In genomic region chr11:74685338-74685737, GRCh38 we compare ENCODE assay signal across 22 cellular contexts. TPM values are rescaled to one million over a fixed set of nuclear protein-coding genes. Genes with fewer than 3 reads are reported as not detected.
A peak's percentile ranks its signal among the peaks of the same experiment; 100 is the strongest.
DNase-seq lines count a peak whose midpoint lies in the region; ATAC-seq, FAIRE-seq and TF ChIP-seq lines count a peak whose summit lies in the region.
"Had no signal": no experiment of that assay in that cellular context is flagged by ENCODE, and none has a peak within 500 bp of the region (broad histone marks: within the 10 kb centered on the region; RNA-seq: fewer than 3 reads in every experiment).

No MANE protein-coding gene starts in this region.

- H3K9me3 Mint-ChIP-seq in type B pancreatic cell: no peaks in the 10 kb centered on the region
- H3K9me3 Mint-ChIP-seq: CD8-positive, alpha-beta T cell; GM23338; H9 had no signal

- H4K5ac ChIP-seq in IMR-90 (ENCODE audit: low read depth, low read length) (no peak overlapping the region), H1 (ENCODE audit: insufficient read length, low read depth, low read length) (no peak overlapping the region)

- H3K4ac ChIP-seq in IMR-90 (ENCODE audit: low read depth, low read length) (no peak overlapping the region), H1 (replicated peaks; ENCODE audit: insufficient read length, low read depth, low read length) (no peak overlapping the region)

- no peak for TF ChIP-seq POLR2A in A549 (IDR thresholded peaks at IDR 0.05; ENCODE audit: low read length)
- no peak for TF ChIP-seq POLR2A in IMR-90 (IDR thresholded peaks at IDR 0.05; ENCODE audit: low read depth, low read length)
- no peak for TF ChIP-seq POLR2A in H1 (IDR thresholded peaks at IDR 0.05; ENCODE audit: control extremely low read depth in 1 of 2, low read depth in 2 of 2, low read length in 2 of 2)

- FAIRE-seq in A549 (lab: Jason Lieb, UNC) (no peak), H1 (lab: Jason Lieb, UNC) (no peak)
- FAIRE-seq: A204.1, D721Med, G401.6, GM12892, GM19239 had no signal

- DNase-seq in A549 (ENCODE audit: low read depth in 1 of 2, low spot score in 1 of 2): no peak
- no peak for DNase-seq in IMR-90
- DNase-seq in H1 (ENCODE audit: low read depth in 1 of 2, low spot score in 2 of 2): no peak
- DNase-seq in type B pancreatic cell (ENCODE audit: extremely low spot score, unreplicated experiment): no peak
- DNase-seq in GF-D8 (lab: John Stamatoyannopoulos, UW): no peak
- no peak for DNase-seq in GM23248
- DNase-seq: CD8-positive, alpha-beta T cell; COR-L47; DMS153; DMS79 treated with DMSO at 0.1 percent for 48 hours; EL; H9 had no signal

- no peak for TF ChIP-seq EP300 in A549 (IDR thresholded peaks at IDR 0.05)
- TF ChIP-seq EP300 in H1 (IDR thresholded peaks at IDR 0.05; ENCODE audit: borderline replicate concordance in 1 of 2, low read depth in 2 of 2, low read length in 2 of 2): no peak

- H3K4me1 Mint-ChIP-seq in type B pancreatic cell (ENCODE audit: unreplicated experiment): no peaks in the 10 kb centered on the region

- H3K4me3 Mint-ChIP-seq in type B pancreatic cell: peak overlapping the region; percentile 5
- H3K4me3 Mint-ChIP-seq: CD8-positive, alpha-beta T cell; GM23338; H9 had no signal

- H2BK120ac ChIP-seq in IMR-90 (ENCODE audit: low read depth, low read length) (no peak overlapping the region), H1 (replicated peaks; ENCODE audit: low read depth, low read length) (no peak overlapping the region)

- H4K8ac ChIP-seq in IMR-90 (ENCODE audit: low read depth in 2 of 2, low read length in 2 of 2) (no peak overlapping the region), H1 (ENCODE audit: extremely low read depth, insufficient read depth, low read length) (no peak overlapping the region)

- H3K27ac ChIP-seq in A549 (peak overlapping the region in 1 of 2 experiments; percentile 88; a peak in 3 of 6 replicates), IMR-90 (ENCODE audit: insufficient read depth, low read length) (no peak overlapping the region), H1 (ENCODE audit: low read depth, low read length) (no peak overlapping the region), GM23248 (no peak overlapping the region)
- H3K27ac ChIP-seq: C4-2B had no signal

- H3K4me2 ChIP-seq in A549 (no peak overlapping the region), IMR-90 (ENCODE audit: low read depth, low read length) (no peak overlapping the region), H1 (ENCODE audit: insufficient read depth in 1 of 2, low read depth in 2 of 2, low read length in 2 of 2) (no peak overlapping the region), GM23248 (ENCODE audit: unreplicated experiment) (no peak overlapping the region)
- H3K4me2 ChIP-seq: GM23338 had no signal

- H3K4me3 ChIP-seq in A549 (no peak overlapping the region), IMR-90 (ENCODE audit: insufficient read depth, low read depth, low read length) (no peak overlapping the region), H1 (ENCODE audit: extremely low read depth in 1 of 4, insufficient read depth in 2 of 4, low read depth in 3 of 4, low read length in 4 of 4) (no peak overlapping the region), GM23248 (no peak overlapping the region)
- H3K4me3 ChIP-seq: GM23338 had no signal

- H3K79me2 ChIP-seq in H1 (ENCODE audit: control insufficient read depth in 1 of 2, insufficient read depth in 2 of 2, low read length in 2 of 2) (no peaks in the 10 kb centered on the region), GM23248 (ENCODE audit: insufficient read depth) (no peaks in the 10 kb centered on the region)

- no peak overlapping the region for H3K23ac ChIP-seq in IMR-90 (ENCODE audit: low read depth, low read length)
- no peak overlapping the region for H3K23ac ChIP-seq in H1 (ENCODE audit: insufficient read length)

- H3K18ac ChIP-seq in IMR-90 (ENCODE audit: low read depth, low read length): no peak overlapping the region
- no peak overlapping the region for H3K18ac ChIP-seq in H1 (ENCODE audit: extremely low read depth, low read length)

- H2BK5ac ChIP-seq in IMR-90 (ENCODE audit: low read depth, low read length, poor library complexity, severe bottlenecking) (no peak overlapping the region), H1 (ENCODE audit: low read depth, low read length) (no peak overlapping the region)

- H2BK12ac ChIP-seq in H1 (ENCODE audit: low read depth, low read length): no peak overlapping the region

- no peak overlapping the region for H2AK9ac ChIP-seq in IMR-90 (replicated peaks; ENCODE audit: low read depth, low read length, poor library complexity)

- H3K14ac ChIP-seq in IMR-90 (replicated peaks; ENCODE audit: low read depth, low read length): no peak overlapping the region
- no peak overlapping the region for H3K14ac ChIP-seq in H1 (ENCODE audit: insufficient read length)

- no peak for TF ChIP-seq RAD21 in A549 (conservative IDR thresholded peaks at IDR 0.05 in 1 of 2, IDR thresholded peaks at IDR 0.05 in 1 of 2)
- no peak for TF ChIP-seq RAD21 in IMR-90 (IDR thresholded peaks at IDR 0.05; ENCODE audit: low read length)
- TF ChIP-seq RAD21 in H1 (IDR thresholded peaks at IDR 0.05 in 1 of 2, conservative IDR thresholded peaks at IDR 0.05 in 1 of 2; ENCODE audit: low read depth in 2 of 2, low read length in 2 of 2): no peak

- no peaks in the 10 kb centered on the region for H3K36me3 Mint-ChIP-seq in type B pancreatic cell
- H3K36me3 Mint-ChIP-seq: CD8-positive, alpha-beta T cell had no signal

- BruUV-seq in IMR-90 (replicated peaks; lab: Mats Ljungman, UMichigan): no TSS peak

- no peak overlapping the region for H3K56ac ChIP-seq in IMR-90 (ENCODE audit: extremely low read depth, insufficient read depth, low read length)
- no peak overlapping the region for H3K56ac ChIP-seq in H1 (replicated peaks; ENCODE audit: insufficient read length, low read depth, low read length)

- no peaks in the 10 kb centered on the region for H4K20me1 ChIP-seq in IMR-90 (ENCODE audit: insufficient read depth, low read length)
- no peaks in the 10 kb centered on the region for H4K20me1 ChIP-seq in H1 (replicated peaks in 1 of 2; ENCODE audit: control insufficient read depth in 1 of 2, insufficient read depth in 2 of 2, low read length in 2 of 2)
- H4K20me1 ChIP-seq in GM23248 (ENCODE audit: insufficient read depth): no peaks in the 10 kb centered on the region

- 0 out of 2 replicates have a peak overlapping the region, but pooled peaks have one; percentile 46 for H2BK20ac ChIP-seq in IMR-90 (ENCODE audit: low read depth, low read length)
- no peak overlapping the region for H2BK20ac ChIP-seq in H1 (ENCODE audit: low read length)

- peaks cover 9% of the 10 kb centered on the region for H3K27me3 Mint-ChIP-seq in type B pancreatic cell

- dilution Hi-C loops in IMR-90 (cut with HindIII; ENCODE audit: low sequenced_read_pairs, unreplicated experiment): no loop called here

- ATAC-seq in A549 (no peak), IMR-90 (ENCODE audit: low read depth) (no peak), GM21529 (IDR thresholded peaks at IDR 0.05; ENCODE audit: unreplicated experiment) (no peak)
- ATAC-seq: CD8-positive, alpha-beta T cell; GM23338 had no signal

- no peak overlapping the region for H3K9ac ChIP-seq in IMR-90 (ENCODE audit: low read depth, low read length)
- H3K9ac ChIP-seq in H1 (replicated peaks in 1 of 4; ENCODE audit: extremely low read depth in 1 of 4, low read depth in 3 of 4, low read length in 3 of 4): no peak overlapping the region
- no peak overlapping the region for H3K9ac ChIP-seq in GM23248

- H3K9me3 ChIP-seq in A549 (no peaks in the 10 kb centered on the region), IMR-90 (ENCODE audit: control insufficient read depth, insufficient read depth, low read length) (peaks cover 3% of the 10 kb centered on the region; the same call in 1 of the 2 replicates), H1 (ENCODE audit: insufficient read depth in 2 of 2, low read depth in 1 of 2, low read length in 1 of 2) (no peaks in the 10 kb centered on the region), GM23248 (ENCODE audit: low read depth) (no peaks in the 10 kb centered on the region)
- H3K9me3 ChIP-seq: BE2C had no signal

- in situ Hi-C loops in IMR-90 (cut with MboI; ENCODE audit: low sequenced_read_pairs): no loop called here
- in situ Hi-C loops in GM23248 (cut with MboI): no loop called here

- H2AFZ ChIP-seq in IMR-90 (replicated peaks; ENCODE audit: low read length, poor library complexity): no peak overlapping the region
- no peak overlapping the region for H2AFZ ChIP-seq in H1 (ENCODE audit: low read length)
- H2AFZ ChIP-seq in GM23248: no peak overlapping the region
- H2AFZ ChIP-seq: GM23338 had no signal

- H4K91ac ChIP-seq in IMR-90 (ENCODE audit: insufficient read depth, low read depth, low read length) (no peak overlapping the region), H1 (replicated peaks; ENCODE audit: insufficient read length, low read length) (no peak overlapping the region)

- no peaks in the 10 kb centered on the region for H3K36me3 ChIP-seq in IMR-90 (ENCODE audit: control insufficient read depth, insufficient read depth, low read length)
- H3K36me3 ChIP-seq in H1 (ENCODE audit: control insufficient read depth in 2 of 4, insufficient read depth in 4 of 4, low read length in 3 of 4): no peaks in the 10 kb centered on the region
- H3K36me3 ChIP-seq in GM23248 (ENCODE audit: low read depth): no peaks in the 10 kb centered on the region
- H3K36me3 ChIP-seq: BE2C had no signal

- no peaks in the 10 kb centered on the region for H3K79me1 ChIP-seq in IMR-90 (ENCODE audit: low read depth in 1 of 2, low read length in 2 of 2)
- no peaks in the 10 kb centered on the region for H3K79me1 ChIP-seq in H1 (ENCODE audit: low read depth, low read length)

- H3K27me3 ChIP-seq in IMR-90 (ENCODE audit: control insufficient read depth, insufficient read depth, low read length): no peaks in the 10 kb centered on the region
- peaks cover 0 to 12% (median 7%) of the 10 kb centered on the region in 4 experiments; a peak in 5 of 7 replicates for H3K27me3 ChIP-seq in H1 (replicated peaks in 1 of 4; ENCODE audit: control insufficient read depth in 3 of 4, extremely low read depth in 1 of 4, insufficient read depth in 3 of 4, low read length in 3 of 4)
- no peaks in the 10 kb centered on the region for H3K27me3 ChIP-seq in GM23248 (replicated peaks; ENCODE audit: insufficient read depth)
- H3K27me3 ChIP-seq: BE2C had no signal

- no peaks in the 10 kb centered on the region for H3K9me2 ChIP-seq in GM23248 (ENCODE audit: insufficient read depth)

- TF ChIP-seq CTCF in A549 (IDR thresholded peaks at IDR 0.05) (no peak), IMR-90 (conservative IDR thresholded peaks at IDR 0.05; ENCODE audit: low read depth, low read length) (no peak), H1 (IDR thresholded peaks at IDR 0.05; ENCODE audit: control extremely low read depth in 1 of 3, insufficient read depth in 1 of 3, low read depth in 1 of 3, low read length in 3 of 3) (no peak), type B pancreatic cell (conservative IDR thresholded peaks at IDR 0.05) (no peak)

- intact Hi-C loops in IMR-90 (cut with micrococcal nuclease): no loop called here

- CTCF ChIA-PET in A549 (lab: Yijun Ruan, JAX): interaction anchor here (0.7 to 20.4 kb wide), 5 partner anchors 9 to 55 kb away, joined by 3 to 281 read pairs (median 9); no protein-coding TSS in a partner anchor
- CTCF ChIA-PET in IMR-90 (lab: Yijun Ruan, JAX): interaction anchor here (2.4 kb wide), 1 partner anchor 17 kb away, joined by 9 read pairs; no protein-coding TSS in a partner anchor
- CTCF ChIA-PET in H1 (lab: Charles Lee; ENCODE audit: partially characterized antibody): interaction anchor here (0.8 to 10.2 kb wide), 8 partner anchors 8 to 41 kb away, joined by 3 to 72 read pairs (median 6); no protein-coding TSS in a partner anchor

- H3K4me1 ChIP-seq in A549 (peaks cover 47% of the 10 kb centered on the region), IMR-90 (ENCODE audit: control insufficient read depth, insufficient read depth, low read length) (peaks cover 27% of the 10 kb centered on the region), H1 (replicated peaks in 1 of 4; ENCODE audit: control insufficient read depth in 3 of 4, insufficient read depth in 4 of 4, low read length in 3 of 4) (peaks cover 5 to 8% (median 7%) of the 10 kb centered on the region in 4 experiments; a peak in 6 of 7 replicates), GM23248 (ENCODE audit: insufficient read depth) (peaks cover 38% of the 10 kb centered on the region)
- H3K4me1 ChIP-seq: BE2C had no signal

- POLR2A ChIA-PET in A549 (lab: Yijun Ruan, JAX) (no interaction called here), IMR-90 (lab: Charles Lee; ENCODE audit: unreplicated experiment) (no interaction called here), H1 (lab: Charles Lee; ENCODE audit: partially characterized antibody) (interaction anchor here (1.6 kb wide), 1 partner anchor 11 kb away, joined by 4 read pairs; no protein-coding TSS in a partner anchor)

- H3K27ac Mint-ChIP-seq in type B pancreatic cell: no peak overlapping the region
- H3K27ac Mint-ChIP-seq: CD8-positive, alpha-beta T cell; GM23338; H9; IgD-negative memory B cell had no signal

- H2AK5ac ChIP-seq in IMR-90 (ENCODE audit: low read depth, low read length): peak overlapping the region; percentile 44
- no peak overlapping the region for H2AK5ac ChIP-seq in H1 (ENCODE audit: low read depth, low read length)

- H3F3A ChIP-seq in GM23248 (ENCODE audit: insufficient read depth): peaks cover 34% of the 10 kb centered on the region

- peaks cover 15% of the 10 kb centered on the region for H3K9me1 ChIP-seq in IMR-90 (ENCODE audit: insufficient read depth, low read length)

- H2BK15ac ChIP-seq in IMR-90 (ENCODE audit: low read depth, low read length) (no peak overlapping the region), H1 (ENCODE audit: low read length) (no peak overlapping the region)

- H3K23me2 ChIP-seq in H1 (ENCODE audit: low read depth, low read length): no peaks in the 10 kb centered on the region

RNA-seq across cellular contexts. Expression of gene CHRDL2, which starts 45.9 kb away (rescaled TPM):
- polyA plus RNA-seq in A549 (2011; rRNA removed) (1.8 and 2.3 TPM in 2 replicates), A549 (2017; fragmentation: RNase III; extraction: RNeasy Plus Mini Kit Qiagen cat#74134 plus additional on column Dnase treatment) (2.6 to 5.8 TPM (median 5.4 TPM) in 3 replicates), IMR-90 (2012; rRNA removed) (0.37 and 0.80 TPM in 2 replicates), H1 (2011; rRNA removed) (0.26 and 0.49 TPM in 2 replicates), GM23248 (2016; fragmentation: Nextera tagmentation; extraction: Ambion mirVana) (not detected in 2 replicates)
- 4.9 and 6.3 TPM in 2 replicates for polyA plus RNA-seq in A549 (2012; cell fraction: cytosol; rRNA removed)
- polyA plus RNA-seq in A549 (2012; cell fraction: nucleus; rRNA removed): 5.5 and 5.8 TPM in 2 replicates
- polyA minus RNA-seq in A549 (2011; rRNA and poly(A)+ RNA removed): 1.7 and 3.4 TPM in 2 replicates
- total RNA-seq in IMR-90 (2012; rRNA removed) (not detected in 2 replicates), type B pancreatic cell (ENCODE audit: low replicate concordance) (1.4 TPM in 1 of 2 replicates, not detected in the other)
- 0.95 and 2.3 TPM in 2 replicates for polyA plus RNA-seq in IMR-90 (2012; cell fraction: cytosol; rRNA removed)
- 0.64 and 0.66 TPM in 2 replicates for polyA plus RNA-seq in IMR-90 (2012; cell fraction: nucleus; rRNA removed; ENCODE audit: low replicate concordance)
- 0.25 and 0.48 TPM in 2 replicates for total RNA-seq in H1 (2021; fragmentation: NEBNext Ultra II Directional; extraction: Animal tissue kit (Norgen Biotek cat#: 25700))
- polyA plus RNA-seq in H1 (2011; cell fraction: cytosol; rRNA removed): 0.18 TPM
- polyA plus RNA-seq in H1 (2011; cell fraction: nucleus; rRNA removed): 0.24 TPM
- polyA plus RNA-seq in H1 (2012, experiment 1 of 2): 0.40 to 1.0 TPM (median 0.56 TPM) in 4 replicates
- 0.58 TPM for polyA plus RNA-seq in H1 (2012, experiment 2 of 2)
- polyA plus RNA-seq in H1 (2013, experiment 1 of 2): 1.2 TPM
- 0.52 TPM for polyA plus RNA-seq in H1 (2013, experiment 2 of 2)
- 0.09 and 0.34 TPM in 2 replicates for polyA minus RNA-seq in H1 (2011; rRNA and poly(A)+ RNA removed)
- polyA minus RNA-seq in H1 (2011; cell fraction: cytosol; rRNA and poly(A)+ RNA removed): not detected
- polyA minus RNA-seq in H1 (2011; cell fraction: nucleus; rRNA and poly(A)+ RNA removed): 0.40 TPM
- total RNA-seq in GM23248 (2014; rRNA removed; shearing (Covaris generic)): not detected in 2 replicates
- total RNA-seq: CD8-positive, alpha-beta T cell had no signal
- polyA plus RNA-seq: GM23338, IgD-negative memory B cell had no signal

Comparison
In these comparisons a context has a peak if more than half of its experiments do, and no peak if none do; other contexts are left out.
1. Of the 18 proteins assayed by ChIP-seq in both H1 and A549: peak only in H1: KDM1A; only in A549: none; in both: none; in neither: 16; mixed calls (peak in some experiments, not most) for 1.